In the genomic region with DNA sequence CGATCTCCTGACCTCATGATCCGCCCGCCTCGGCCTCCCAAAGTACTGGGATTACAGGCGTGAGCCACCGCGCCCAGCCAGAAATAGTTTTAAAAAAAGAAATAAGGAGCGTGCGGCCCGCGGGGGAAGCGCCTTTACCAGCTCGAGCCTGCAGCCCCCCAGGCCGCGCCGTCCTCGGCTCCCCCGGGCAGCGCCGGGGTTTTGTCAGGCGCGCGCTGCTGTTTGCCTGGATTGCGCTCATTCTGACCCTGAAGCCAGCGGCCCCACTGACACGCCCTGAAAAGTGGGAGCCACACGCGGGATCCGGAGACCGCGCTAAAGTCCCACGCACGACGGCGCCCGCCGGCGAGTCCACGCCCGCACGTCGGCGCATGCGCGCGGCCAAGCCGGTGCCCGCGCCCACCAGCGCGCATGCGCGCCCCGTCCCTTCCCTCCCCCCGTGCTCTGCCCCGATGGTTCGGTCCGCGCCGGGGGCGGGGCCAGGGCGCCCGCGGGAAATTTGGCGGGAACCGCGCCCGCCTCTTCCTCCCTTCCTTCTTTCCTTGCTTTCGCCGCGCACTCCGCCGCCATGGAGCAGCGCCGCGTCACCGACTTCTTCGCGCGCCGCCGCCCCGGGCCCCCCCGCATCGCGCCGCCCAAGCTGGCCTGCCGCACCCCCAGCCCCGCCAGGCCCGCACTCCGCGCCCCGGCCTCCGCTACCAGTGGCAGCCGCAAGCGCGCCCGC, we compare ENCODE assay signal across 1 cellular context.
TF ChIP-seq lines count a peak whose summit lies in the region.

A gene (plus strand): TSS at position 526 of the 724 bp plus-strand sequence. CDS start 43 bp downstream, at position 569.

TF ChIP-seq in HepG2, 621 proteins besides CTCF, POLR2A, EP300 and RAD21 (continued from another document and continues in another):
- TF ChIP-seq KLF12 (CRISPR knock-in tag; IDR thresholded peaks at IDR 0.05; ENCODE audit: borderline replicate concordance) (0 out of 2 replicates have a peak, but pooled peaks have one; percentile 49), RFX3 (CRISPR knock-in tag; IDR thresholded peaks at IDR 0.05) (no peak), CCAR2 (optimal IDR thresholded peaks at IDR 0.05; ENCODE audit: low read depth, low read length) (no peak), ONECUT2 (CRISPR knock-in tag; IDR thresholded peaks at IDR 0.05) (no peak), ZFP36L1 (CRISPR knock-in tag; IDR thresholded peaks at IDR 0.05) (peak; percentile 85; the same call in 1 of the 2 replicates), NAIF1 (CRISPR knock-in tag; IDR thresholded peaks at IDR 0.05; ENCODE audit: borderline replicate concordance) (no peak), IRX3 (CRISPR knock-in tag; IDR thresholded peaks at IDR 0.05; ENCODE audit: borderline replicate concordance, low read depth) (peak; percentile 46; the same call in 1 of the 2 replicates), ZNF724P (CRISPR knock-in tag; IDR thresholded peaks at IDR 0.05; ENCODE audit: borderline replicate concordance) (peak; percentile 65; the same call in 1 of the 2 replicates), ZFP82 (CRISPR knock-in tag; IDR thresholded peaks at IDR 0.05; ENCODE audit: borderline replicate concordance) (no peak), ZNF468 (CRISPR knock-in tag; IDR thresholded peaks at IDR 0.05) (0 out of 2 replicates have a peak, but pooled peaks have one; percentile 46), MED8 (CRISPR knock-in tag; IDR thresholded peaks at IDR 0.05; ENCODE audit: insufficient replicate concordance) (no peak), HMGA1 (CRISPR knock-in tag; conservative IDR thresholded peaks at IDR 0.05) (no peak), FOXM1 (CRISPR knock-in tag; IDR thresholded peaks at IDR 0.05) (0 out of 2 replicates have a peak, but pooled peaks have one; percentile 14), ZNF546 (CRISPR knock-in tag; conservative IDR thresholded peaks at IDR 0.05) (peak; percentile 85; the same call in 1 of the 2 replicates), ZNF333 (CRISPR knock-in tag; IDR thresholded peaks at IDR 0.05; ENCODE audit: borderline replicate concordance) (peak; percentile 79; the same call in 1 of the 2 replicates), SCMH1 (CRISPR knock-in tag; IDR thresholded peaks at IDR 0.05; ENCODE audit: borderline replicate concordance) (no peak), ZNF17 (CRISPR knock-in tag; IDR thresholded peaks at IDR 0.05) (no peak), STAT5B (CRISPR knock-in tag; IDR thresholded peaks at IDR 0.05) (no peak), THAP11 (CRISPR knock-in tag; IDR thresholded peaks at IDR 0.05) (peak; percentile 75), REL (CRISPR knock-in tag; conservative IDR thresholded peaks at IDR 0.05) (no peak), ZNF891 (CRISPR knock-in tag; IDR thresholded peaks at IDR 0.05) (peak; percentile 68), EEA1 (CRISPR knock-in tag; IDR thresholded peaks at IDR 0.05; ENCODE audit: borderline replicate concordance) (peak; percentile 86; the same call in 1 of the 2 replicates), ZNF484 (CRISPR knock-in tag; IDR thresholded peaks at IDR 0.05; ENCODE audit: borderline replicate concordance, low read depth) (no peak), ZNF326 (CRISPR knock-in tag; IDR thresholded peaks at IDR 0.05; ENCODE audit: borderline replicate concordance) (no peak), ZBTB20 (CRISPR knock-in tag; IDR thresholded peaks at IDR 0.05; ENCODE audit: borderline replicate concordance, low read depth) (no peak; the same call in 1 of the 2 replicates), BCL6 (CRISPR knock-in tag; IDR thresholded peaks at IDR 0.05) (no peak), ZNF263 (CRISPR knock-in tag; IDR thresholded peaks at IDR 0.05) (0 out of 2 replicates have a peak, but pooled peaks have one; percentile 28)
- TF ChIP-seq, protein P1, sequence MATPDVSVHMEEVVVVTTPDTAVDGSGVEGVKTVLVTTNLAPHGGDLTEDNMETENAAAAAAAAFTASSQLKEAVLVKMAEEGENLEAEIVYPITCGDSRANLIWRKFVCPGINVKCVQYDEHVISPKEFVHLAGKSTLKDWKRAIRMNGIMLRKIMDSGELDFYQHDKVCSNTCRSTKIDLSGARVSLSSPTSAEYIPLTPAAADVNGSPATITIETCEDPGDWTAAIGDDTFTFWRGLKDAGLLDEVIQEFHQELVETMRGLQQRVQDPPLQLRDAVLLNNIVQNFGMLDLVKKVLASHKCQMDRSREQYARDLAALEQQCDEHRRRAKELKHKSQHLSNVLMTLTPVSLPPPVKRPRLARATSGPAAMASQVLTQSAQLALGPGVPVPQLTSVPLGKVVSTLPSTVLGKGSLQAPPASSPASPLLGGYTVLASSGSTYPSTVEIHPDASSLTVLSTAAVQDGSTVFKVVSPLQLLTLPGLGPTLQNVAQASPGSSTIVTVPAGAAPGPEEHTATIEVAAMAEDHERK (CRISPR knock-in tag; IDR thresholded peaks at IDR 0.05; ENCODE audit: low read depth) = no peak
- TF ChIP-seq, protein P2, sequence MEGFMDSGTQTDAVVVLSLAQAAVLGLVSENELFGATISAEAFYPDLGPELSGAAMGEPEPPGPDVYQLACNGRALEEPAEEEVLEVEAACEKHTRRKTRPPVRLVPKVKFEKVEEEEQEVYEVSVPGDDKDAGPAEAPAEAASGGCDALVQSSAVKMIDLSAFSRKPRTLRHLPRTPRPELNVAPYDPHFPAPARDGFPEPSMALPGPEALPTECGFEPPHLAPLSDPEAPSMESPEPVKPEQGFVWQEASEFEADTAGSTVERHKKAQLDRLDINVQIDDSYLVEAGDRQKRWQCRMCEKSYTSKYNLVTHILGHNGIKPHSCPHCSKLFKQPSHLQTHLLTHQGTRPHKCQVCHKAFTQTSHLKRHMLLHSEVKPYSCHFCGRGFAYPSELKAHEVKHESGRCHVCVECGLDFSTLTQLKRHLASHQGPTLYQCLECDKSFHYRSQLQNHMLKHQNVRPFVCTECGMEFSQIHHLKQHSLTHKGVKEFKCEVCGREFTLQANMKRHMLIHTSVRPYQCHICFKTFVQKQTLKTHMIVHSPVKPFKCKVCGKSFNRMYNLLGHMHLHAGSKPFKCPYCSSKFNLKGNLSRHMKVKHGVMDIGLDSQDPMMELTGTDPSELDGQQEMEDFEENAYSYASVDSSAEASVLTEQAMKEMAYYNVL (CRISPR knock-in tag; IDR thresholded peaks at IDR 0.05; ENCODE audit: borderline replicate concordance) = peak; percentile 60
- TF ChIP-seq, protein P3, sequence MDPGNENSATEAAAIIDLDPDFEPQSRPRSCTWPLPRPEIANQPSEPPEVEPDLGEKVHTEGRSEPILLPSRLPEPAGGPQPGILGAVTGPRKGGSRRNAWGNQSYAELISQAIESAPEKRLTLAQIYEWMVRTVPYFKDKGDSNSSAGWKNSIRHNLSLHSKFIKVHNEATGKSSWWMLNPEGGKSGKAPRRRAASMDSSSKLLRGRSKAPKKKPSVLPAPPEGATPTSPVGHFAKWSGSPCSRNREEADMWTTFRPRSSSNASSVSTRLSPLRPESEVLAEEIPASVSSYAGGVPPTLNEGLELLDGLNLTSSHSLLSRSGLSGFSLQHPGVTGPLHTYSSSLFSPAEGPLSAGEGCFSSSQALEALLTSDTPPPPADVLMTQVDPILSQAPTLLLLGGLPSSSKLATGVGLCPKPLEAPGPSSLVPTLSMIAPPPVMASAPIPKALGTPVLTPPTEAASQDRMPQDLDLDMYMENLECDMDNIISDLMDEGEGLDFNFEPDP (CRISPR knock-in tag; conservative IDR thresholded peaks at IDR 0.05) = no peak
- TF ChIP-seq, protein P4, sequence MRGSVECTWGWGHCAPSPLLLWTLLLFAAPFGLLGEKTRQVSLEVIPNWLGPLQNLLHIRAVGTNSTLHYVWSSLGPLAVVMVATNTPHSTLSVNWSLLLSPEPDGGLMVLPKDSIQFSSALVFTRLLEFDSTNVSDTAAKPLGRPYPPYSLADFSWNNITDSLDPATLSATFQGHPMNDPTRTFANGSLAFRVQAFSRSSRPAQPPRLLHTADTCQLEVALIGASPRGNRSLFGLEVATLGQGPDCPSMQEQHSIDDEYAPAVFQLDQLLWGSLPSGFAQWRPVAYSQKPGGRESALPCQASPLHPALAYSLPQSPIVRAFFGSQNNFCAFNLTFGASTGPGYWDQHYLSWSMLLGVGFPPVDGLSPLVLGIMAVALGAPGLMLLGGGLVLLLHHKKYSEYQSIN (CRISPR knock-in tag; IDR thresholded peaks at IDR 0.05; ENCODE audit: borderline replicate concordance) = no peak
- TF ChIP-seq, protein P5, sequence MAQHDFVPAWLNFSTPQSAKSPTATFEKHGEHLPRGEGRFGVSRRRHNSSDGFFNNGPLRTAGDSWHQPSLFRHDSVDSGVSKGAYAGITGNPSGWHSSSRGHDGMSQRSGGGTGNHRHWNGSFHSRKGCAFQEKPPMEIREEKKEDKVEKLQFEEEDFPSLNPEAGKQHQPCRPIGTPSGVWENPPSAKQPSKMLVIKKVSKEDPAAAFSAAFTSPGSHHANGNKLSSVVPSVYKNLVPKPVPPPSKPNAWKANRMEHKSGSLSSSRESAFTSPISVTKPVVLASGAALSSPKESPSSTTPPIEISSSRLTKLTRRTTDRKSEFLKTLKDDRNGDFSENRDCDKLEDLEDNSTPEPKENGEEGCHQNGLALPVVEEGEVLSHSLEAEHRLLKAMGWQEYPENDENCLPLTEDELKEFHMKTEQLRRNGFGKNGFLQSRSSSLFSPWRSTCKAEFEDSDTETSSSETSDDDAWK (CRISPR knock-in tag; IDR thresholded peaks at IDR 0.05) = no peak
- TF ChIP-seq, protein P6, sequence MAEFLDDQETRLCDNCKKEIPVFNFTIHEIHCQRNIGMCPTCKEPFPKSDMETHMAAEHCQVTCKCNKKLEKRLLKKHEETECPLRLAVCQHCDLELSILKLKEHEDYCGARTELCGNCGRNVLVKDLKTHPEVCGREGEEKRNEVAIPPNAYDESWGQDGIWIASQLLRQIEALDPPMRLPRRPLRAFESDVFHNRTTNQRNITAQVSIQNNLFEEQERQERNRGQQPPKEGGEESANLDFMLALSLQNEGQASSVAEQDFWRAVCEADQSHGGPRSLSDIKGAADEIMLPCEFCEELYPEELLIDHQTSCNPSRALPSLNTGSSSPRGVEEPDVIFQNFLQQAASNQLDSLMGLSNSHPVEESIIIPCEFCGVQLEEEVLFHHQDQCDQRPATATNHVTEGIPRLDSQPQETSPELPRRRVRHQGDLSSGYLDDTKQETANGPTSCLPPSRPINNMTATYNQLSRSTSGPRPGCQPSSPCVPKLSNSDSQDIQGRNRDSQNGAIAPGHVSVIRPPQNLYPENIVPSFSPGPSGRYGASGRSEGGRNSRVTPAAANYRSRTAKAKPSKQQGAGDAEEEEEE (CRISPR knock-in tag; IDR thresholded peaks at IDR 0.05; ENCODE audit: borderline replicate concordance) = no peak
- TF ChIP-seq, protein P7, sequence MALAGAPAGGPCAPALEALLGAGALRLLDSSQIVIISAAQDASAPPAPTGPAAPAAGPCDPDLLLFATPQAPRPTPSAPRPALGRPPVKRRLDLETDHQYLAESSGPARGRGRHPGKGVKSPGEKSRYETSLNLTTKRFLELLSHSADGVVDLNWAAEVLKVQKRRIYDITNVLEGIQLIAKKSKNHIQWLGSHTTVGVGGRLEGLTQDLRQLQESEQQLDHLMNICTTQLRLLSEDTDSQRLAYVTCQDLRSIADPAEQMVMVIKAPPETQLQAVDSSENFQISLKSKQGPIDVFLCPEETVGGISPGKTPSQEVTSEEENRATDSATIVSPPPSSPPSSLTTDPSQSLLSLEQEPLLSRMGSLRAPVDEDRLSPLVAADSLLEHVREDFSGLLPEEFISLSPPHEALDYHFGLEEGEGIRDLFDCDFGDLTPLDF (CRISPR knock-in tag; IDR thresholded peaks at IDR 0.05) = peak; percentile 98
- TF ChIP-seq, protein P8, sequence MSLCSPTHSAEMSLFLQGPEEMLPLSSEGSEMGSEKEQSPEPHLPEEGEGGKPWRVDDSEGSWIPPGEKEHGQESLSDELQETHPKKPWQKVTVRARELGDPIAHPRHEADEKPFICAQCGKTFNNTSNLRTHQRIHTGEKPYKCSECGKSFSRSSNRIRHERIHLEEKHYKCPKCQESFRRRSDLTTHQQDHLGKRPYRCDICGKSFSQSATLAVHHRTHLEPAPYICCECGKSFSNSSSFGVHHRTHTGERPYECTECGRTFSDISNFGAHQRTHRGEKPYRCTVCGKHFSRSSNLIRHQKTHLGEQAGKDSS (CRISPR knock-in tag; IDR thresholded peaks at IDR 0.05; ENCODE audit: borderline replicate concordance, low read depth) = peak; percentile 38; the same call in 1 of the 2 replicates
- TF ChIP-seq, protein P9, sequence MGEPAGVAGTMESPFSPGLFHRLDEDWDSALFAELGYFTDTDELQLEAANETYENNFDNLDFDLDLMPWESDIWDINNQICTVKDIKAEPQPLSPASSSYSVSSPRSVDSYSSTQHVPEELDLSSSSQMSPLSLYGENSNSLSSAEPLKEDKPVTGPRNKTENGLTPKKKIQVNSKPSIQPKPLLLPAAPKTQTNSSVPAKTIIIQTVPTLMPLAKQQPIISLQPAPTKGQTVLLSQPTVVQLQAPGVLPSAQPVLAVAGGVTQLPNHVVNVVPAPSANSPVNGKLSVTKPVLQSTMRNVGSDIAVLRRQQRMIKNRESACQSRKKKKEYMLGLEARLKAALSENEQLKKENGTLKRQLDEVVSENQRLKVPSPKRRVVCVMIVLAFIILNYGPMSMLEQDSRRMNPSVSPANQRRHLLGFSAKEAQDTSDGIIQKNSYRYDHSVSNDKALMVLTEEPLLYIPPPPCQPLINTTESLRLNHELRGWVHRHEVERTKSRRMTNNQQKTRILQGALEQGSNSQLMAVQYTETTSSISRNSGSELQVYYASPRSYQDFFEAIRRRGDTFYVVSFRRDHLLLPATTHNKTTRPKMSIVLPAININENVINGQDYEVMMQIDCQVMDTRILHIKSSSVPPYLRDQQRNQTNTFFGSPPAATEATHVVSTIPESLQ (CRISPR knock-in tag; conservative IDR thresholded peaks at IDR 0.05) = peak; percentile 78; the same call in 1 of the 2 replicates
- TF ChIP-seq, protein P10, sequence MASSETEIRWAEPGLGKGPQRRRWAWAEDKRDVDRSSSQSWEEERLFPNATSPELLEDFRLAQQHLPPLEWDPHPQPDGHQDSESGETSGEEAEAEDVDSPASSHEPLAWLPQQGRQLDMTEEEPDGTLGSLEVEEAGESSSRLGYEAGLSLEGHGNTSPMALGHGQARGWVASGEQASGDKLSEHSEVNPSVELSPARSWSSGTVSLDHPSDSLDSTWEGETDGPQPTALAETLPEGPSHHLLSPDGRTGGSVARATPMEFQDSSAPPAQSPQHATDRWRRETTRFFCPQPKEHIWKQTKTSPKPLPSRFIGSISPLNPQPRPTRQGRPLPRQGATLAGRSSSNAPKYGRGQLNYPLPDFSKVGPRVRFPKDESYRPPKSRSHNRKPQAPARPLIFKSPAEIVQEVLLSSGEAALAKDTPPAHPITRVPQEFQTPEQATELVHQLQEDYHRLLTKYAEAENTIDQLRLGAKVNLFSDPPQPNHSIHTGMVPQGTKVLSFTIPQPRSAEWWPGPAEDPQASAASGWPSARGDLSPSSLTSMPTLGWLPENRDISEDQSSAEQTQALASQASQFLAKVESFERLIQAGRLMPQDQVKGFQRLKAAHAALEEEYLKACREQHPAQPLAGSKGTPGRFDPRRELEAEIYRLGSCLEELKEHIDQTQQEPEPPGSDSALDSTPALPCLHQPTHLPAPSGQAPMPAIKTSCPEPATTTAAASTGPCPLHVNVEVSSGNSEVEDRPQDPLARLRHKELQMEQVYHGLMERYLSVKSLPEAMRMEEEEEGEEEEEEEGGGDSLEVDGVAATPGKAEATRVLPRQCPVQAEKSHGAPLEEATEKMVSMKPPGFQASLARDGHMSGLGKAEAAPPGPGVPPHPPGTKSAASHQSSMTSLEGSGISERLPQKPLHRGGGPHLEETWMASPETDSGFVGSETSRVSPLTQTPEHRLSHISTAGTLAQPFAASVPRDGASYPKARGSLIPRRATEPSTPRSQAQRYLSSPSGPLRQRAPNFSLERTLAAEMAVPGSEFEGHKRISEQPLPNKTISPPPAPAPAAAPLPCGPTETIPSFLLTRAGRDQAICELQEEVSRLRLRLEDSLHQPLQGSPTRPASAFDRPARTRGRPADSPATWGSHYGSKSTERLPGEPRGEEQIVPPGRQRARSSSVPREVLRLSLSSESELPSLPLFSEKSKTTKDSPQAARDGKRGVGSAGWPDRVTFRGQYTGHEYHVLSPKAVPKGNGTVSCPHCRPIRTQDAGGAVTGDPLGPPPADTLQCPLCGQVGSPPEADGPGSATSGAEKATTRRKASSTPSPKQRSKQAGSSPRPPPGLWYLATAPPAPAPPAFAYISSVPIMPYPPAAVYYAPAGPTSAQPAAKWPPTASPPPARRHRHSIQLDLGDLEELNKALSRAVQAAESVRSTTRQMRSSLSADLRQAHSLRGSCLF (CRISPR knock-in tag; IDR thresholded peaks at IDR 0.05; ENCODE audit: borderline replicate concordance) = 0 out of 2 replicates have a peak, but pooled peaks have one; percentile 78
